Comparison of ENCODE assay signal across 9 cellular contexts in genomic region chr19:1935484-1936208, GRCh38. TPM values are rescaled to one million over a fixed set of nuclear protein-coding genes. Genes with fewer than 3 reads are reported as not detected.
DNase-seq lines count a peak whose midpoint lies in the region; ATAC-seq and FAIRE-seq lines count a peak whose summit lies in the region.
"Had no signal": no experiment of that assay in that cellular context is flagged by ENCODE, and none has a peak within 500 bp of the region (broad histone marks: within the 10 kb centered on the region; RNA-seq: fewer than 3 reads in every experiment).

No MANE protein-coding gene starts in this region.

- FAIRE-seq in GM18507 (lab: Jason Lieb, UNC): peak; percentile 18

- ATAC-seq in HG03280 (IDR thresholded peaks at IDR 0.05; ENCODE audit: unreplicated experiment): no peak
- ATAC-seq in HG03135 (IDR thresholded peaks at IDR 0.05; ENCODE audit: unreplicated experiment): no peak
- ATAC-seq in HG03354 (IDR thresholded peaks at IDR 0.05; ENCODE audit: poor library complexity, severe bottlenecking, unreplicated experiment): no peak

- DNase-seq in AG08395 (ENCODE audit: low spot score) (peak; percentile 6), GM18507 (ENCODE audit: extremely low spot score, insufficient read length, low read depth) (no peak), SK-N-DZ (ENCODE audit: low spot score) (peak; percentile 56), hypothalamus (lab: John Stamatoyannopoulos, UW) (peak in 41 of 51 donors; percentile 8 to 79 (median 47)), dedifferentiated amniotic fluid mesenchymal stem cell (ENCODE audit: extremely low spot score) (no peak)
- DNase-seq: T1000 had no signal

RNA-seq across cellular contexts. Expression of gene CSNK1G2, which starts 5.3 kb away (rescaled TPM):
- polyA plus RNA-seq in SK-N-DZ (2014; cell fraction: cytosol; rRNA removed): 89.9 and 99.4 TPM in 2 replicates
- 481 and 510 TPM in 2 replicates for polyA plus RNA-seq in SK-N-DZ (2014; cell fraction: nucleus; rRNA removed)

RNA-seq across cellular contexts. Expression of gene ADAT3, which starts 30.4 kb away (rescaled TPM):
- polyA plus RNA-seq in SK-N-DZ (2014; cell fraction: cytosol; rRNA removed): 6.3 and 9.5 TPM in 2 replicates
- 6.1 and 7.3 TPM in 2 replicates for polyA plus RNA-seq in SK-N-DZ (2014; cell fraction: nucleus; rRNA removed)

RNA-seq across cellular contexts. Expression of gene SCAMP4, which starts 30.4 kb away (rescaled TPM):
- polyA plus RNA-seq in SK-N-DZ (2014; cell fraction: cytosol; rRNA removed): 48.3 and 92.0 TPM in 2 replicates
- polyA plus RNA-seq in SK-N-DZ (2014; cell fraction: nucleus; rRNA removed): 30.7 and 30.8 TPM in 2 replicates

RNA-seq across cellular contexts. Expression of gene ABHD17A, which starts 50.4 kb away (rescaled TPM):
- polyA plus RNA-seq in SK-N-DZ (2014; cell fraction: cytosol; rRNA removed): 73.8 and 89.9 TPM in 2 replicates
- 197 and 240 TPM in 2 replicates for polyA plus RNA-seq in SK-N-DZ (2014; cell fraction: nucleus; rRNA removed)

Comparison
In these comparisons a context has a peak if more than half of its experiments do, and no peak if none do; other contexts are left out.
1. DNase-seq: peak in AG08395 (single experiment), SK-N-DZ (single experiment) and hypothalamus (41 of 51); none in GM18507 (single experiment) and dedifferentiated amniotic fluid mesenchymal stem cell (single experiment).